9 cellular contexts compared by ENCODE assay signal in the genomic region with DNA sequence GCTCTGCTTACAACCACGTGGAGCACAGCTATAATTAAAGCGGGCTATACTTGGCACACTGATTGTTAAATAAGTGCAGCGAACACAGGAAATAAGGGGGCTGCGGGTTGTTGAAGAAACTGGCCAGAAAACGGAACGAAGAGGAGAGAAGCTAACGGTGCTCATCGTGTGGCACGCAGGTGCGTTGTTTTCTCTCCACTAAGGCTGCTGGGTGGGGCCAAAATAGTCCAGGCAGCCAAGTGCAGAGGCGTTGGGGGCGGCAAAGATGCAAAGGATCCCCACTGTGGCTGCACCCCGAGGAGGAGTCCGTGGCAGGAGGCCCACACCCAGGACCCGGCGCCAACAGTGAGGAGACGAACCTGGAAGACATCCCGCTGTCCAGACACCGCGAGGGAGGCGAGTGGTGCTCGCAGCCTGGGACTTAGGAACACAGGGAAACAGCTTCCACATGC. TPM values are rescaled to one million over a fixed set of nuclear protein-coding genes. Genes with fewer than 3 reads are reported as not detected.
DNase-seq lines count a peak whose midpoint lies in the region; ATAC-seq, FAIRE-seq and TF ChIP-seq lines count a peak whose summit lies in the region.
"Had no signal": no experiment of that assay in that cellular context is flagged by ENCODE, and none has a peak within 500 bp of the region (broad histone marks: within the 10 kb centered on the region; RNA-seq: fewer than 3 reads in every experiment).

No MANE protein-coding gene starts in this region.

- H3K27me3 ChIP-seq in MG63, result no peaks in the 10 kb centered on the region

- FAIRE-seq in GM12892 (lab: Jason Lieb, UNC), result peak; percentile 89

- DNase-seq in GM12892 (ENCODE audit: insufficient read length) (peak; percentile 54), MG63 (peak; percentile 68), fibroblast of mammary gland (ENCODE audit: low read depth) (no peak), posterior vena cava (ENCODE audit: low spot score) (no peak), DMS53 treated with DMSO at 0.1 percent for 48 hours (lab: John Stamatoyannopoulos, UW; ENCODE audit: unreplicated experiment) (no peak)
- DNase-seq in NK-92 treated with Interleukin-12 subunit alpha and Interleukin-12 subunit beta, amount 100 ng/mL, for 24 hours (lab: John Stamatoyannopoulos, UW), result no peak
- no peak for DNase-seq in activated effector memory CD4-positive, alpha-beta T cell treated with anti-CD3 and anti-CD28 coated beads, Interleukin-2, amount 50 U/mL, for 16 hours

- H3K4me3 ChIP-seq in MG63 (peak overlapping the region; percentile 42), fibroblast of mammary gland (ENCODE audit: control insufficient read depth, low read depth, low read length) (peak overlapping the region; percentile 36)
- H3K4me3 ChIP-seq: SK-N-MC had no signal

- H3K9me3 ChIP-seq in MG63, result no peaks in the 10 kb centered on the region

- intact Hi-C loops in posterior vena cava (cut with DNase I), result no loop called here

- TF ChIP-seq CTCF in fibroblast of mammary gland (conservative IDR thresholded peaks at IDR 0.05; ENCODE audit: control insufficient read depth, insufficient read depth, low read depth, low read length), result no peak

- H3K36me3 ChIP-seq in MG63, result no peaks in the 10 kb centered on the region

- peak; percentile 61; the same call in 1 of the 2 replicates for TF ChIP-seq POLR2A in GM12892 (IDR thresholded peaks at IDR 0.05; ENCODE audit: low read depth, low read length)

- ATAC-seq in GM21381 (IDR thresholded peaks at IDR 0.05; ENCODE audit: unreplicated experiment), result peak; percentile 49

RNA-seq across cellular contexts. Expression of a gene that starts 8.1 kb away (rescaled TPM):
- 4.7 TPM for polyA plus RNA-seq in GM12892 (2012; ENCODE audit: missing spikeins)
- not detected in 2 replicates for total RNA-seq in MG63 (2014; rRNA removed; shearing (Covaris generic); ENCODE audit: low replicate concordance)
- 1 to 10 TPM in 1 of 2 donors, under 1 TPM in 1; 0.71 to 1.9 TPM for total RNA-seq in posterior vena cava

RNA-seq across cellular contexts. Expression of a gene that starts 34.8 kb away (rescaled TPM):
- 11.7 TPM for polyA plus RNA-seq in GM12892 (2012; ENCODE audit: missing spikeins)
- 3.6 and 4.3 TPM in 2 replicates for total RNA-seq in MG63 (2014; rRNA removed; shearing (Covaris generic); ENCODE audit: low replicate concordance)
- total RNA-seq in posterior vena cava, result 10 to 100 TPM; 12.9 to 13.0 TPM

Comparison
In these comparisons a context has a peak if more than half of its experiments do, and no peak if none do; other contexts are left out.
1. DNase-seq: peak in GM12892 (single experiment) and MG63 (single experiment); none in fibroblast of mammary gland (single experiment), posterior vena cava (single experiment), DMS53 treated with DMSO at 0.1 percent for 48 hours (single experiment), NK-92 treated with Interleukin-12 subunit alpha and Interleukin-12 subunit beta, amount 100 ng/mL, for 24 hours (single experiment) and activated effector memory CD4-positive, alpha-beta T cell treated with anti-CD3 and anti-CD28 coated beads, Interleukin-2, amount 50 U/mL, for 16 hours (single experiment).